19 cellular contexts compared by ENCODE assay signal in genomic region chr4:175540151-175540550, GRCh38.
"Had no signal": no experiment of that assay in that cellular context is flagged by ENCODE, and none has a peak within 500 bp of the region (broad histone marks: within the 10 kb centered on the region; RNA-seq: fewer than 3 reads in every experiment).

No MANE protein-coding gene starts in this region.

- DNase-seq: dermis blood vessel endothelial cell; erythroblast; foreskin melanocyte; head of caudate nucleus; naive thymus-derived CD4-positive, alpha-beta T cell; nephron progenitor cell; retina; spleen; stimulated activated CD4-positive, alpha-beta T cell treated with anti-CD3 and anti-CD28 coated beads, Interleukin-15, amount 100 ng/mL, for 24 hours; stimulated activated CD4-positive, alpha-beta T cell treated with anti-CD3 and anti-CD28 coated beads, Interleukin-1b, Interleukin-23, amount 100 ng/mL, for 48 hours; stimulated activated CD4-positive, alpha-beta T cell treated with anti-CD3 and anti-CD28 coated beads, Interleukin-4, amount 100 ng/mL, for 24 hours; testis; upper lobe of right lung had no signal

- H3K4me1 ChIP-seq: parathyroid adenoma, prostate gland, spleen, testis, tibial nerve, upper lobe of right lung had no signal

- H3K36me3 ChIP-seq: prostate gland, spleen, tibial nerve, upper lobe of right lung had no signal

- H3K9me3 ChIP-seq: prostate gland, testis, upper lobe of right lung had no signal

- H3K4me3 ChIP-seq: hepatocyte, prostate gland, spleen, testis, tibial nerve, upper lobe of right lung had no signal

- ATAC-seq: naive thymus-derived CD4-positive, alpha-beta T cell; sciatic nerve; upper lobe of right lung had no signal

- FAIRE-seq: colon had no signal

- H3K27me3 ChIP-seq: hepatocyte, spleen, testis, tibial nerve, upper lobe of right lung had no signal

- H3K4me2 ChIP-seq: hepatocyte had no signal

- H3K79me2 ChIP-seq: hepatocyte, parathyroid adenoma had no signal

- H3K9ac ChIP-seq: parathyroid adenoma had no signal

- H2AFZ ChIP-seq: hepatocyte, parathyroid adenoma had no signal

- H3K27ac ChIP-seq: hepatocyte, parathyroid adenoma, prostate gland, spleen, testis, tibial nerve, upper lobe of right lung had no signal
